In the genomic region with DNA sequence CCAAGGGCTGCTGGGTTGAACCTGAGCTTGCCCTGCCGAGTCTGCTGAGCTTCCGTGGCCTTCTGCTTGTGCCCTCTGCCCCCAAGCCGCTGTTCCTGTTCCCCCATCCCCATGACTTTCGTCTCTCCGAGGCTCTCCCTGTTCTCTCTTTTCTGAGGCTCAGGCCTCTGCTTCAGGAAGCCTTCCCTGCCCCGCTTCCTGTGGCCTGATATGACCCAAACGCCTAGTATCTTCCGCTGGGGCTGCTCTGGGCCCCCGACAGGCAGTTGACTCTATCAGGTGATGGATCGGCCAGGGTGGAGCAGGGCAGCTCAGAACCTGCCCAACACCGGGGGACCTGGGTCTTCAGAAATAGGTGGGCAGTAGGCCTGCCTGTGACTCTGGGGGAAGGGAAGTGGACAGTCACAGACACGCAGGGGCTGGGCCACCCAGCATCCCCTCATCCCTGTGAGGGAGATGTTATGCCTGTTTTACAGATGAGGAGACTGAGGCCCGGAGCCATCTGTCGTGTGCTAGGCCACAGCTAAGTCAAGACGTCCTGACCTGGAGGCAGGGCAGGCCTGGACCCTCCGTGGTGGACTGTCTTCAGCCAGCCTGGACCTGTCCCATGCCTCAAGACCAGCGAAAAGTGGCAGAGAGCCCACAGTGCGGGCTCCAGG, we compare ENCODE assay signal across 9 cellular contexts. TPM values are rescaled to one million over a fixed set of nuclear protein-coding genes. Genes with fewer than 3 reads are reported as not detected.
A peak's percentile ranks its signal among the peaks of the same experiment; 100 is the strongest.
DNase-seq lines count a peak whose midpoint lies in the region; ATAC-seq, FAIRE-seq and TF ChIP-seq lines count a peak whose summit lies in the region.
"Had no signal": no experiment of that assay in that cellular context is flagged by ENCODE, and none has a peak within 500 bp of the region (broad histone marks: within the 10 kb centered on the region; RNA-seq: fewer than 3 reads in every experiment).

No MANE protein-coding gene starts in this region.

- ATAC-seq in SK-N-SH treated with all-trans-retinoic acid at 6 μM for 48 hours (no peak), foreskin keratinocyte (no peak)

- DNase-seq in epithelial cell of prostate (ENCODE audit: low read depth, low spot score) (no peak), prostate gland (ENCODE audit: low spot score) (peak; percentile 31), foreskin keratinocyte (no peak), H54 (ENCODE audit: insufficient read length, low spot score) (no peak), DMS79 (lab: John Stamatoyannopoulos, UW) (no peak), A172 (ENCODE audit: low spot score) (no peak)

- FAIRE-seq in H54 (lab: Jason Lieb, UNC), result no peak

- peak overlapping the region; percentile 97 for H3K27ac ChIP-seq in epithelial cell of prostate
- peak overlapping the region; percentile 94 to 96 for H3K27ac ChIP-seq in prostate gland
- H3K27ac ChIP-seq in foreskin keratinocyte, result no peak overlapping the region

- H3K27me3 ChIP-seq in prostate gland (replicated peaks; ENCODE audit: insufficient read depth) (no peaks in the 10 kb centered on the region), foreskin keratinocyte (no peaks in the 10 kb centered on the region)

- H3K9me3 ChIP-seq in prostate gland, result no peaks in the 10 kb centered on the region

- WGBS in prostate gland, result 48% methylated on average over 18 of the region's 18 CpGs

- TF ChIP-seq POLR2A in prostate gland (IDR thresholded peaks at IDR 0.05) (no peak), H54 (IDR thresholded peaks at IDR 0.05; ENCODE audit: low read depth, low read length) (no peak)

- TF ChIP-seq CTCF in prostate gland (IDR thresholded peaks at IDR 0.05) (no peak), foreskin keratinocyte (conservative IDR thresholded peaks at IDR 0.05) (no peak)

- H3K4me3 ChIP-seq in GM08714 (ENCODE audit: low read length) (peak overlapping the region; percentile 74; the same call in 1 of the 2 replicates), prostate gland (peak overlapping the region in 1 of 2 donors; percentile 69)

- intact Hi-C loops in prostate gland (cut with DNase I), result no loop called here

- no peaks in the 10 kb centered on the region for H3K36me3 ChIP-seq in prostate gland

- peaks cover 8% of the 10 kb centered on the region for H3K4me1 ChIP-seq in prostate gland (replicated peaks)
- H3K4me1 ChIP-seq in foreskin keratinocyte, result peaks cover 12% of the 10 kb centered on the region

TF ChIP-seq in SK-N-SH treated with all-trans-retinoic acid at 6 μM for 48 hours, 23 proteins besides CTCF, POLR2A, EP300 and RAD21:
- TF ChIP-seq ZFP3 (CRISPR knock-in tag; IDR thresholded peaks at IDR 0.05) (0 out of 2 replicates have a peak, but pooled peaks have one; percentile 29), ZNF70 (CRISPR knock-in tag; IDR thresholded peaks at IDR 0.05) (no peak), PPARA (CRISPR knock-in tag; IDR thresholded peaks at IDR 0.05; ENCODE audit: borderline replicate concordance) (0 out of 2 replicates have a peak, but pooled peaks have one; percentile 19), CSDC2 (CRISPR knock-in tag; IDR thresholded peaks at IDR 0.05) (0 out of 2 replicates have a peak, but pooled peaks have one; percentile 14)

RNA-seq across cellular contexts. Expression of a gene that starts 16.3 kb away (rescaled TPM):
- 100 to 1,000 TPM; 140 to 161 TPM for total RNA-seq in prostate gland
- 125 TPM in 2 replicates for total RNA-seq in foreskin keratinocyte
- 181 TPM in 2 replicates for polyA plus RNA-seq in foreskin keratinocyte
- 219 TPM in 2 replicates for total RNA-seq in A172 (2014; rRNA removed; shearing (Covaris generic))

RNA-seq across cellular contexts. Expression of a gene that starts 16.8 kb away (rescaled TPM):
- 10 to 100 TPM; 26.3 to 43.1 TPM for total RNA-seq in prostate gland
- 66.4 and 79.6 TPM in 2 replicates for total RNA-seq in foreskin keratinocyte
- 37.1 and 40.6 TPM in 2 replicates for polyA plus RNA-seq in foreskin keratinocyte
- total RNA-seq in A172 (2014; rRNA removed; shearing (Covaris generic)), result 51.0 and 64.8 TPM in 2 replicates

RNA-seq across cellular contexts. Expression of a gene that starts 17.5 kb away (rescaled TPM):
- total RNA-seq in prostate gland (10 to 100 TPM; 38.8 to 94.9 TPM), foreskin keratinocyte (18.3 and 19.0 TPM in 2 replicates)
- polyA plus RNA-seq in foreskin keratinocyte, result 29.0 and 31.2 TPM in 2 replicates
- total RNA-seq in A172 (2014; rRNA removed; shearing (Covaris generic)), result 52.1 and 60.8 TPM in 2 replicates

RNA-seq across cellular contexts. Expression of a gene that starts 21.4 kb away (rescaled TPM):
- total RNA-seq in prostate gland (10 to 100 TPM; 60.5 to 69.3 TPM), foreskin keratinocyte (591 and 629 TPM in 2 replicates)
- polyA plus RNA-seq in foreskin keratinocyte, result 706 and 722 TPM in 2 replicates
- total RNA-seq in A172 (2014; rRNA removed; shearing (Covaris generic)), result 455 and 478 TPM in 2 replicates

RNA-seq across cellular contexts. Expression of a gene that starts 22.9 kb away (rescaled TPM):
- total RNA-seq in prostate gland (not detected), foreskin keratinocyte (not detected in 2 replicates)
- 0.03 and 0.06 TPM in 2 replicates for polyA plus RNA-seq in foreskin keratinocyte
- total RNA-seq in A172 (2014; rRNA removed; shearing (Covaris generic)), result 0.07 TPM in 1 of 2 replicates, not detected in the other
- total RNA-seq: lower leg skin had no signal
